In the genomic region with DNA sequence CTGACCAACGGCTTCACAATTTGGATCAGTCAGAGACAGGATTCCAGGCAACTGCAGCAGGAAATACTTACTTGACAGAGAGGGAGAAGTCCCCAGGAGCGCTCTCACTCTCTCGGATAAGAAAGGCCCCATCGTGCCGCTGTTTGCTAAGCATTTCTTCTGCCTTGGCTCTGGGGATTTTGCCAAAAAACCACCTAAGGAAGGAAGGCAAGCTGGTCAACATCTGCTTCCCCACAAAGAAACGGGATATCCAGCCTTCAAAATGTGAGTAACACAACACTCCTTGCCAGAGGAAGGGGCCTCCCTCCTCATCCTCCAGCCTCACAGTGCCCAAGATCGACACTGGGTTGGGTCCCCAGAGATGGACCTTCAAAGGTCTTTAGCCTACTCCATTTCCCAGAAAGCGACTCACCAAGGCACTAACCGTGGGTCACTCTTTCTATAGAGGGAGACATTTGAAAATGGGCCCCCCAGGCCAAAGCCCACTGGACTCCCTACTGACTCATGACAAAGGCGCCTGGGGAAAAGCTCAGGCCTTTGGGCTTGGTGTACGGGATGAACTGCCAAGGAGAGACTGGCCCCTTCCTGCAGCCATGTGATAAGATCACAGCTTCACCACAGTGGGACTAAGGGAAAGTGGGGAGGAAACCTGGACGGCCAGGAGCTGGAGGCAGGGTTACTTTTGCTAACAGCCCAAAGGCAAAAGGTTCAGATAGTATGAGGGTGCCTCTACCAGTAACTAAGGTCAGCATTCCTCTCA, we compare ENCODE assay signal across 9 cellular contexts. TPM values are rescaled to one million over a fixed set of nuclear protein-coding genes. Genes with fewer than 3 reads are reported as not detected.
DNase-seq lines count a peak whose midpoint lies in the region; ATAC-seq and TF ChIP-seq lines count a peak whose summit lies in the region.
"Had no signal": no experiment of that assay in that cellular context is flagged by ENCODE, and none has a peak within 500 bp of the region (broad histone marks: within the 10 kb centered on the region; RNA-seq: fewer than 3 reads in every experiment).

No MANE protein-coding gene starts in this region.

- peaks cover 32% of the 10 kb centered on the region for H3K4me1 ChIP-seq in CD4-positive, alpha-beta memory T cell (ENCODE audit: insufficient read depth, low read length)
- no peaks in the 10 kb centered on the region for H3K4me1 ChIP-seq in neuronal stem cell (ENCODE audit: control insufficient read depth in 2 of 2, insufficient read depth in 1 of 2, low read depth in 1 of 2, low read length in 2 of 2)

- no peak overlapping the region for H4K8ac ChIP-seq in neuronal stem cell (ENCODE audit: low read depth, low read length)

- H3K4me3 ChIP-seq in CD4-positive, alpha-beta memory T cell (ENCODE audit: low read length in 2 of 2), result no peak overlapping the region
- H3K4me3 ChIP-seq in choroid plexus epithelial cell (ENCODE audit: low read depth, low read length), result no peak overlapping the region
- H3K4me3 ChIP-seq in neuronal stem cell (ENCODE audit: low read length in 2 of 2), result no peak overlapping the region
- H3K4me3 ChIP-seq: testis had no signal

- no peak overlapping the region for H2AK5ac ChIP-seq in neuronal stem cell (ENCODE audit: low read depth, low read length)

- WGBS in neuronal stem cell (ENCODE audit: extremely low coverage in 2 of 2, insufficient read length in 2 of 2, insufficient replicate concordance in 1 of 2), 2 donors, result no CpG with 5 or more reads among the region's 12 CpGs

- H3K23ac ChIP-seq in neuronal stem cell (ENCODE audit: low read depth, low read length, poor library complexity), result no peak overlapping the region

- H3K36me3 Mint-ChIP-seq in CD4-positive, alpha-beta memory T cell, result peaks cover 19 to 55% of the 10 kb centered on the region in 2 donors
- no peaks in the 10 kb centered on the region for H3K36me3 Mint-ChIP-seq in natural killer cell

- H3K4me3 Mint-ChIP-seq in CD4-positive, alpha-beta memory T cell, result no peak overlapping the region
- H3K4me3 Mint-ChIP-seq in natural killer cell, result no peak overlapping the region

- H3K27ac Mint-ChIP-seq in CD4-positive, alpha-beta memory T cell, result peak overlapping the region; percentile 52 to 84 (median 66)
- H3K27ac Mint-ChIP-seq in natural killer cell, result peak overlapping the region; percentile 66 to 73

- intact Hi-C loops in CD4-positive, alpha-beta memory T cell (cut with micrococcal nuclease), result no loop called here
- intact Hi-C loops in natural killer cell (cut with micrococcal nuclease), result no loop called here

- H3K27ac ChIP-seq in CD4-positive, alpha-beta memory T cell (ENCODE audit: low read depth, low read length), result no peak overlapping the region
- H3K27ac ChIP-seq in neuronal stem cell (replicated peaks; ENCODE audit: low read length), result no peak overlapping the region
- H3K27ac ChIP-seq: testis had no signal

- H3K14ac ChIP-seq in neuronal stem cell (ENCODE audit: low read length), result no peak overlapping the region

- peaks cover 11 to 18% (median 16%) of the 10 kb centered on the region in 4 donors for H3K4me1 Mint-ChIP-seq in CD4-positive, alpha-beta memory T cell
- H3K4me1 Mint-ChIP-seq in natural killer cell, result peaks cover 16 to 20% of the 10 kb centered on the region in 2 donors

- H3K9me3 ChIP-seq in CD4-positive, alpha-beta memory T cell (ENCODE audit: control insufficient read depth in 1 of 2, low read length in 2 of 2), result no peaks in the 10 kb centered on the region
- no peaks in the 10 kb centered on the region for H3K9me3 ChIP-seq in neuronal stem cell (replicated peaks in 1 of 2; ENCODE audit: control insufficient read depth in 2 of 2, insufficient read depth in 1 of 2, low read depth in 1 of 2, low read length in 2 of 2)
- H3K9me3 ChIP-seq: testis had no signal

- no peaks in the 10 kb centered on the region for H3K27me3 Mint-ChIP-seq in CD4-positive, alpha-beta memory T cell
- no peaks in the 10 kb centered on the region for H3K27me3 Mint-ChIP-seq in natural killer cell (ENCODE audit: low read depth in 2 of 2)

- no peak overlapping the region for H3K18ac ChIP-seq in neuronal stem cell (ENCODE audit: low read length)

- POLR2A ChIA-PET in CD4-positive, alpha-beta memory T cell (lab: Charles Lee; ENCODE audit: partially characterized antibody), result interaction anchor here (0.9 kb wide), 2 partner anchors 39 to 68 kb away, joined by 3 read pairs; no protein-coding TSS in a partner anchor

- no peak for ATAC-seq in natural killer cell
- no peak for ATAC-seq in HG03378 (IDR thresholded peaks at IDR 0.05; ENCODE audit: unreplicated experiment)

- TF ChIP-seq CTCF in choroid plexus epithelial cell (conservative IDR thresholded peaks at IDR 0.05; ENCODE audit: low read depth, low read length) (no peak), natural killer cell (IDR thresholded peaks at IDR 0.05) (no peak)

- peaks cover 38% of the 10 kb centered on the region for H3K36me3 ChIP-seq in CD4-positive, alpha-beta memory T cell (ENCODE audit: insufficient read depth, low read length)
- H3K36me3 ChIP-seq in neuronal stem cell (replicated peaks in 1 of 2; ENCODE audit: control insufficient read depth in 2 of 2, insufficient read depth in 2 of 2, low read length in 2 of 2), result peaks cover 11 to 44% of the 10 kb centered on the region in 2 donors

- CTCF ChIA-PET in CD4-positive, alpha-beta memory T cell (lab: Charles Lee; ENCODE audit: partially characterized antibody), result interaction anchor here (1.2 to 7.5 kb wide), 8 partner anchors 12 to 86 kb away, joined by 3 to 63 read pairs (median 7); partner anchors contain the start of genes GRB2 and MIF4GD

- H3K4ac ChIP-seq in neuronal stem cell (ENCODE audit: low read length), result no peak overlapping the region

- H2AFZ ChIP-seq in neuronal stem cell (ENCODE audit: low read length), result no peak overlapping the region

- H2BK120ac ChIP-seq in neuronal stem cell (ENCODE audit: low read depth, low read length), result no peak overlapping the region

- H4K91ac ChIP-seq in neuronal stem cell (ENCODE audit: low read depth, low read length, poor library complexity), result no peak overlapping the region

- H2BK15ac ChIP-seq in neuronal stem cell (ENCODE audit: low read length), result no peak overlapping the region

- H3K4me2 ChIP-seq in neuronal stem cell (ENCODE audit: insufficient read depth, low read length, poor library complexity, severe bottlenecking), result no peak overlapping the region

- no peaks in the 10 kb centered on the region for H3K9me3 Mint-ChIP-seq in CD4-positive, alpha-beta memory T cell
- H3K9me3 Mint-ChIP-seq in natural killer cell, result no peaks in the 10 kb centered on the region

- H3K9ac ChIP-seq in neuronal stem cell (ENCODE audit: low read depth, low read length, poor library complexity), result no peak overlapping the region

- no peak overlapping the region for H2BK5ac ChIP-seq in neuronal stem cell (ENCODE audit: low read length)

- no peak overlapping the region for H2BK12ac ChIP-seq in neuronal stem cell (ENCODE audit: low read length)

- no peaks in the 10 kb centered on the region for H3K79me1 ChIP-seq in neuronal stem cell (ENCODE audit: low read depth, low read length)

- DNase-seq in CD4-positive, alpha-beta memory T cell, result no peak
- DNase-seq in M059J (ENCODE audit: low read depth), result peak; percentile 81
- DNase-seq in choroid plexus epithelial cell (ENCODE audit: low read depth), result peak; percentile 33
- no peak for DNase-seq in natural killer cell
- DNase-seq in mucosa of gallbladder (ENCODE audit: low spot score), result no peak
- DNase-seq in HK-2 (ENCODE audit: unreplicated experiment), result no peak
- DNase-seq in neuronal stem cell (ENCODE audit: low spot score), result no peak
- DNase-seq: testis had no signal

- no peaks in the 10 kb centered on the region for H3K27me3 ChIP-seq in CD4-positive, alpha-beta memory T cell (ENCODE audit: insufficient read depth, low read length)
- no peaks in the 10 kb centered on the region for H3K27me3 ChIP-seq in neuronal stem cell (ENCODE audit: control insufficient read depth in 3 of 3, insufficient read depth in 3 of 3, low read depth in 1 of 3, low read length in 3 of 3)
- H3K27me3 ChIP-seq: testis had no signal

RNA-seq across cellular contexts. Expression of gene SLC25A19, which starts 36.8 kb away (rescaled TPM):
- 10 to 100 TPM; 19.8 to 21.8 TPM for total RNA-seq in CD4-positive, alpha-beta memory T cell
- 10 to 100 TPM; 13.2 to 15.4 TPM for polyA plus RNA-seq in CD4-positive, alpha-beta memory T cell
- 6.7 and 12.5 TPM in 2 replicates for total RNA-seq in M059J (2014; rRNA removed; shearing (Covaris generic))
- total RNA-seq in natural killer cell (10 to 100 TPM; 12.1 to 17.7 (median 14.8) TPM), mucosa of gallbladder (17.0 TPM)
- 9.2 TPM for polyA plus RNA-seq in neuronal stem cell (2013, experiment 1 of 2)
- 9.1 TPM for polyA plus RNA-seq in neuronal stem cell (2013, experiment 2 of 2)

RNA-seq across cellular contexts. Expression of gene MIF4GD, which starts 55.0 kb away (rescaled TPM):
- 10 to 100 TPM; 35.8 to 40.2 TPM for total RNA-seq in CD4-positive, alpha-beta memory T cell
- polyA plus RNA-seq in CD4-positive, alpha-beta memory T cell, result 10 to 100 TPM; 81.7 to 94.3 TPM
- total RNA-seq in M059J (2014; rRNA removed; shearing (Covaris generic)), result 14.3 and 19.4 TPM in 2 replicates
- total RNA-seq in natural killer cell (10 to 100 TPM; 44.5 to 56.9 (median 50.3) TPM), mucosa of gallbladder (25.5 TPM)
- polyA plus RNA-seq in neuronal stem cell (2013, experiment 1 of 2), result 31.0 TPM
- polyA plus RNA-seq in neuronal stem cell (2013, experiment 2 of 2), result 31.4 TPM

Comparison
In these comparisons a context has a peak if more than half of its experiments do, and no peak if none do; other contexts are left out.
1. DNase-seq: peak in M059J (single experiment) and choroid plexus epithelial cell (single experiment); none in CD4-positive, alpha-beta memory T cell (0 of 5), natural killer cell (single experiment), mucosa of gallbladder (single experiment), HK-2 (single experiment) and neuronal stem cell (single experiment).